Comparison of ENCODE assay signal across 1 cellular context in genomic region chr12:89390802-89391673, GRCh38.
TF ChIP-seq lines count a peak whose summit lies in the region.

No MANE protein-coding gene starts in this region.

TF ChIP-seq in HepG2, 621 proteins besides CTCF, POLR2A, EP300 and RAD21 (continued from another document and continues in another):
- TF ChIP-seq SMAD3 (CRISPR knock-in tag; IDR thresholded peaks at IDR 0.05) (peak; percentile 88), POLR2AphosphoS5 (IDR thresholded peaks at IDR 0.05; ENCODE audit: low read depth, low read length) (peak; percentile 37; the same call in 1 of the 2 replicates), NFRKB (IDR thresholded peaks at IDR 0.05) (no peak), PCBP1 (IDR thresholded peaks at IDR 0.05; ENCODE audit: borderline replicate concordance, low read depth, low read length) (no peak), ZNF572 (CRISPR knock-in tag; IDR thresholded peaks at IDR 0.05) (no peak), ZNF431 (CRISPR knock-in tag; IDR thresholded peaks at IDR 0.05; ENCODE audit: borderline replicate concordance, low read depth) (peak; percentile 34; the same call in 1 of the 2 replicates), SNRNP70 (IDR thresholded peaks at IDR 0.05; ENCODE audit: low read depth, low read length) (no peak), PTBP1 (IDR thresholded peaks at IDR 0.05; ENCODE audit: low read depth, low read length, poor library complexity, severe bottlenecking) (no peak), ZSCAN31 (CRISPR knock-in tag; IDR thresholded peaks at IDR 0.05; ENCODE audit: low read depth) (0 out of 2 replicates have a peak, but pooled peaks have one; percentile 15), MTERF4 (CRISPR knock-in tag; IDR thresholded peaks at IDR 0.05) (no peak), ZNF282 (IDR thresholded peaks at IDR 0.05; ENCODE audit: partially characterized antibody) (no peak), PRPF4 (IDR thresholded peaks at IDR 0.05; ENCODE audit: low read depth, low read length, poor library complexity, severe bottlenecking) (no peak), TEAD3 (CRISPR knock-in tag; optimal IDR thresholded peaks at IDR 0.05; ENCODE audit: borderline replicate concordance) (peak; percentile 99), YEATS2 (CRISPR knock-in tag; IDR thresholded peaks at IDR 0.05; ENCODE audit: borderline replicate concordance) (peak; percentile 46; the same call in 1 of the 2 replicates), GATAD1 (CRISPR knock-in tag; IDR thresholded peaks at IDR 0.05) (peak; percentile 48; the same call in 1 of the 2 replicates), IKZF4 (CRISPR knock-in tag; IDR thresholded peaks at IDR 0.05; ENCODE audit: borderline replicate concordance, low read depth, not compliant biosample characterization) (no peak), RFX3 (CRISPR knock-in tag; IDR thresholded peaks at IDR 0.05) (no peak; the same call in 1 of the 2 replicates), ONECUT2 (CRISPR knock-in tag; IDR thresholded peaks at IDR 0.05) (peak; percentile 12; the same call in 1 of the 2 replicates), HES4 (CRISPR knock-in tag; IDR thresholded peaks at IDR 0.05; ENCODE audit: borderline replicate concordance) (no peak), ZNF709 (CRISPR knock-in tag; IDR thresholded peaks at IDR 0.05) (peak; percentile 67; the same call in 1 of the 2 replicates), KAT2B (IDR thresholded peaks at IDR 0.05; ENCODE audit: borderline replicate concordance, low read depth, low read length) (no peak), ZNF33B (CRISPR knock-in tag; IDR thresholded peaks at IDR 0.05) (no peak), ZNF430 (CRISPR knock-in tag; IDR thresholded peaks at IDR 0.05) (no peak), MTF2 (CRISPR knock-in tag; IDR thresholded peaks at IDR 0.05; ENCODE audit: borderline replicate concordance) (no peak), HNRNPH1 (optimal IDR thresholded peaks at IDR 0.05; ENCODE audit: low read depth, low read length) (no peak), ZNF562 (CRISPR knock-in tag; IDR thresholded peaks at IDR 0.05; ENCODE audit: borderline replicate concordance) (no peak), ZBTB43 (CRISPR knock-in tag; conservative IDR thresholded peaks at IDR 0.05) (peak; percentile 91), YEATS4 (CRISPR knock-in tag; IDR thresholded peaks at IDR 0.05; ENCODE audit: borderline replicate concordance) (peak; percentile 73), ZNF136 (CRISPR knock-in tag; IDR thresholded peaks at IDR 0.05; ENCODE audit: low read depth) (no peak), MIER3 (CRISPR knock-in tag; IDR thresholded peaks at IDR 0.05; ENCODE audit: borderline replicate concordance) (peak; percentile 91), MZF1 (CRISPR knock-in tag; IDR thresholded peaks at IDR 0.05; ENCODE audit: borderline replicate concordance) (no peak; the same call in 1 of the 2 replicates), AKAP8 (CRISPR knock-in tag; IDR thresholded peaks at IDR 0.05) (no peak), HNF4G (IDR thresholded peaks at IDR 0.05; ENCODE audit: borderline replicate concordance, low read depth, low read length) (0 out of 2 replicates have a peak, but pooled peaks have one; percentile 42), HNF4G (CRISPR knock-in tag; IDR thresholded peaks at IDR 0.05; ENCODE audit: borderline replicate concordance, low read depth) (peak; percentile 47; the same call in 1 of the 2 replicates), KDM4B (CRISPR knock-in tag; IDR thresholded peaks at IDR 0.05) (peak; percentile 57), DPF2 (CRISPR knock-in tag; IDR thresholded peaks at IDR 0.05; ENCODE audit: borderline replicate concordance, low read depth) (peak; percentile 69; the same call in 1 of the 2 replicates), HNF1A (IDR thresholded peaks at IDR 0.05; ENCODE audit: low read depth) (peak; percentile 68; the same call in 1 of the 2 replicates), HNF1A (CRISPR knock-in tag; IDR thresholded peaks at IDR 0.05; ENCODE audit: borderline replicate concordance) (peak; percentile 41), ZNF546 (CRISPR knock-in tag; conservative IDR thresholded peaks at IDR 0.05) (no peak), SOX5 (CRISPR knock-in tag; IDR thresholded peaks at IDR 0.05; ENCODE audit: borderline replicate concordance) (peak; percentile 95), ISX (CRISPR knock-in tag; conservative IDR thresholded peaks at IDR 0.05) (no peak), ZFP37 (CRISPR knock-in tag; IDR thresholded peaks at IDR 0.05; ENCODE audit: borderline replicate concordance) (no peak; the same call in 1 of the 2 replicates), HNRNPK (IDR thresholded peaks at IDR 0.05; ENCODE audit: low read depth, low read length, poor library complexity, severe bottlenecking) (no peak), ZFP36L2 (CRISPR knock-in tag; IDR thresholded peaks at IDR 0.05) (no peak), ZNF792 (CRISPR knock-in tag; IDR thresholded peaks at IDR 0.05) (peak; percentile 96), ZNF761 (CRISPR knock-in tag; conservative IDR thresholded peaks at IDR 0.05) (no peak), HNF1B (CRISPR knock-in tag; IDR thresholded peaks at IDR 0.05) (peak; percentile 96), ZNF12 (CRISPR knock-in tag; IDR thresholded peaks at IDR 0.05) (0 out of 2 replicates have a peak, but pooled peaks have one; percentile 12), ZNF503 (CRISPR knock-in tag; IDR thresholded peaks at IDR 0.05) (peak; percentile 88), ATF4 (CRISPR knock-in tag; IDR thresholded peaks at IDR 0.05) (peak in 1 of 2 experiments; percentile 84; a peak in 2 of 4 replicates), NCOA1 (CRISPR knock-in tag; IDR thresholded peaks at IDR 0.05) (no peak), MAFK (conservative IDR thresholded peaks at IDR 0.05 in 1 of 2, IDR thresholded peaks at IDR 0.05 in 1 of 2; ENCODE audit: low read length in 2 of 2) (no peak), AGO1 (IDR thresholded peaks at IDR 0.05; ENCODE audit: low read depth, low read length, poor library complexity, severe bottlenecking) (no peak), FOXO4 (CRISPR knock-in tag; conservative IDR thresholded peaks at IDR 0.05) (no peak)
- TF ChIP-seq, protein P1, sequence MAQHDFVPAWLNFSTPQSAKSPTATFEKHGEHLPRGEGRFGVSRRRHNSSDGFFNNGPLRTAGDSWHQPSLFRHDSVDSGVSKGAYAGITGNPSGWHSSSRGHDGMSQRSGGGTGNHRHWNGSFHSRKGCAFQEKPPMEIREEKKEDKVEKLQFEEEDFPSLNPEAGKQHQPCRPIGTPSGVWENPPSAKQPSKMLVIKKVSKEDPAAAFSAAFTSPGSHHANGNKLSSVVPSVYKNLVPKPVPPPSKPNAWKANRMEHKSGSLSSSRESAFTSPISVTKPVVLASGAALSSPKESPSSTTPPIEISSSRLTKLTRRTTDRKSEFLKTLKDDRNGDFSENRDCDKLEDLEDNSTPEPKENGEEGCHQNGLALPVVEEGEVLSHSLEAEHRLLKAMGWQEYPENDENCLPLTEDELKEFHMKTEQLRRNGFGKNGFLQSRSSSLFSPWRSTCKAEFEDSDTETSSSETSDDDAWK (CRISPR knock-in tag; IDR thresholded peaks at IDR 0.05): no peak
- TF ChIP-seq, protein P2, sequence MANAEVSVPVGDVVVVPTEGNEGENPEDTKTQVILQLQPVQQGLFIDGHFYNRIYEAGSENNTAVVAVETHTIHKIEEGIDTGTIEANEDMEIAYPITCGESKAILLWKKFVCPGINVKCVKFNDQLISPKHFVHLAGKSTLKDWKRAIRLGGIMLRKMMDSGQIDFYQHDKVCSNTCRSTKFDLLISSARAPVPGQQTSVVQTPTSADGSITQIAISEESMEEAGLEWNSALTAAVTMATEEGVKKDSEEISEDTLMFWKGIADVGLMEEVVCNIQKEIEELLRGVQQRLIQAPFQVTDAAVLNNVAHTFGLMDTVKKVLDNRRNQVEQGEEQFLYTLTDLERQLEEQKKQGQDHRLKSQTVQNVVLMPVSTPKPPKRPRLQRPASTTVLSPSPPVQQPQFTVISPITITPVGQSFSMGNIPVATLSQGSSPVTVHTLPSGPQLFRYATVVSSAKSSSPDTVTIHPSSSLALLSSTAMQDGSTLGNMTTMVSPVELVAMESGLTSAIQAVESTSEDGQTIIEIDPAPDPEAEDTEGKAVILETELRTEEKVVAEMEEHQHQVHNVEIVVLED (CRISPR knock-in tag; IDR thresholded peaks at IDR 0.05; ENCODE audit: borderline replicate concordance): 0 out of 2 replicates have a peak, but pooled peaks have one; percentile 33
